Comparison of ENCODE assay signal across 8 cellular contexts in the genomic region with DNA sequence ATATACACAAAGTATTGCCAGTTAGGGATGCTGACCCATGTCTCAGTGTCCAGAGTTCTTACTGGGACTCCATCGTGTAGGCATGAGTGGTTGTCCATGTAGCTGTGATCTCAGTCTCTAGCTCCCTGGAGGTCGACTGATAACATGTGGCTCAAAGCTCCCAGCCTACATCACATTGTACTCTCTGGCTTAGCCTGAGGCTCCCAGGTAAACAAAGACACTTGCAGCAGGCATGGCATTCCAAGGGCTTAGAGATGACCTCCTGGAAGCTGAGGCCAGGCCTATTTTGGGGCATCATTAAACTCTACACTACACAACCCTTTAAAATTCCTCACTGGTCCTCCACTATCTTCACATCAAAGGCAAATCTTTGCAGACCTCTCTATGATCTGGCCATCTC.
"Had no signal": no experiment of that assay in that cellular context is flagged by ENCODE, and none has a peak within 500 bp of the region (broad histone marks: within the 10 kb centered on the region; RNA-seq: fewer than 3 reads in every experiment).

No MANE protein-coding gene starts in this region.

- H3K4me2 ChIP-seq: GM23338 had no signal

- DNase-seq: GM23248, GOT3, H7, H9, HCEC 1CT, HFFc6 had no signal

- H3K27ac ChIP-seq: GM23248 had no signal

- H3K4me3 Mint-ChIP-seq: GM23338, H9, HFFc6 had no signal

- H3K4me3 ChIP-seq: GM23248, GM23338, HAP-1 had no signal

- H3K9me3 ChIP-seq: HAP-1 had no signal

- H3K27ac Mint-ChIP-seq: GM23338, H9, HFFc6 had no signal

- H3K36me3 ChIP-seq: HAP-1 had no signal

- H3K9ac ChIP-seq: GM23248 had no signal

- H3K9me3 Mint-ChIP-seq: GM23338, H9, HFFc6 had no signal

- H3K4me1 Mint-ChIP-seq: GM23338, H9 had no signal

- H3K4me1 ChIP-seq: HAP-1 had no signal

- H2AFZ ChIP-seq: GM23248, GM23338 had no signal
